In the genomic region with DNA sequence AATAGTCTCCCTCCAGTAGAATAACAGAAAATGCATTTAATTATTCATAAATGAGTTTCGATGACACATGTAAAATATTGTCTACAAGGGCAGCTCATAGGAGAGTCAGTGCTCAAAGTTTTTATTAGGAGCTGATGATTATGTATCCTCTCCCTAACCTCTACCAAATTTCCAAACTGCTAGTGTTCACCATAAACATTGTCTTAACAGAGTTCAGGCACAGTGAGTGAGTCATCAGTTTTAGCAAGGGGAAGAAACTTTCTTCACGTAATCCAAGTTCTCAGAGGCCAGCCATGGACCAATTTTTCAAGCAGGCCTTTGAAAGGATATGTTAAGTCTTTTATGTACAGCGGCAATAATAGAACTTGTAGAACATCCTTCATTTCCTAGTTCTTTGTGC, we compare ENCODE assay signal across 26 cellular contexts.
"Had no signal": no experiment of that assay in that cellular context is flagged by ENCODE, and none has a peak within 500 bp of the region (broad histone marks: within the 10 kb centered on the region; RNA-seq: fewer than 3 reads in every experiment).

No MANE protein-coding gene starts in this region.

- H3K27ac ChIP-seq: VCaP had no signal

- ATAC-seq: activated naive CD8-positive, alpha-beta T cell treated with anti-CD3 and anti-CD28 coated beads, Interleukin-2, amount 50 U/mL, for 24 hours; activated T-cell treated with anti-CD3 and anti-CD28 coated beads, Interleukin-2, amount 50 U/mL, for 4 hours had no signal

- DNase-seq: activated B cell treated with CpG ODN at 0.5 μM for 24 hours; activated CD4-positive, alpha-beta memory T cell treated with anti-CD3 and anti-CD28 coated beads for 36 hours; activated CD4-positive, alpha-beta T cell treated with anti-CD3 and anti-CD28 coated beads for 4 hours; activated CD4-positive, alpha-beta T cell treated with anti-CD3 and anti-CD28 coated beads, Interleukin-2, amount 50 U/mL, for 1 hour; activated CD4-positive, CD25-positive, alpha-beta regulatory T cell treated with anti-CD3 and anti-CD28 coated beads, Interleukin-2, amount 50 U/mL, for 72 hours; activated CD8-positive, alpha-beta memory T cell treated with anti-CD3 and anti-CD28 coated beads, Interleukin-2, amount 50 U/mL, for 4 hours; activated naive CD4-positive, alpha-beta T cell treated with anti-CD3 and anti-CD28 coated beads, Interleukin-2, amount 10 ng/mL, durations not matched to agents 7 days and 5 days; activated naive CD8-positive, alpha-beta T cell treated with anti-CD3 and anti-CD28 coated beads, Interleukin-2, amount 50 U/mL, for 24 hours; activated T-cell treated with anti-CD3 and anti-CD28 coated beads for 4 hours; activated T-cell treated with anti-CD3 and anti-CD28 coated beads, Interleukin-2, amount 50 U/mL, for 4 hours; anterior cingulate cortex; central memory CD4-positive, alpha-beta T cell; Kasumi-1; KG1; NCI-H1092; NCI-H1436 treated with DMSO at 0.1 percent for 48 hours; NCI-H1694 treated with DMSO at 0.1 percent for 48 hours; NCI-H2029; NCI-H345; NCI-H524 treated with DMSO at 0.1 percent for 48 hours; Right ventricle myocardium superior; SW 1271; T-helper 1 cell; T-helper 2 cell; T-helper 9 cell had no signal
